In the genomic region with DNA sequence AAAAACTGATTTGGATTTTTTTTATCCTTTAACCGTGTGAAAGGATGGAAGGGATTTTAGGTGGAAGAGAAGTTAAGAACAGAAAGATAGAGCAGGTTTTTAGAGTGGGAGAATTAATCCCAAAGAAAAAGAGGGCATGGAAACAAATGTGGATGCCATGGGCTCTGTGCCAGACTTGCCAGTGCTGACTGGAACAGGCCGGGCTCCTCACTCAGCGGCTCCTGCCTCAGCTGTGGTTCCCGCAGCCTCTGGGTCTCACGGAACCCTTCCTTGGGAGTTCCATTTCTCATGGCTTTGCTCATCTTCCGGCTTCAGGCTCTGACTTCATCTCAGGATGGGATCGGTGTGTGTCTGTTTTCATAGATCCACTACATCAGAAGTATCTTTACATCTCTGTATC, we compare ENCODE assay signal across 23 cellular contexts. TPM values are rescaled to one million over a fixed set of nuclear protein-coding genes. Genes with fewer than 3 reads are reported as not detected.
"Had no signal": no experiment of that assay in that cellular context is flagged by ENCODE, and none has a peak within 500 bp of the region (broad histone marks: within the 10 kb centered on the region; RNA-seq: fewer than 3 reads in every experiment).

No MANE protein-coding gene starts in this region.

- H3K4me3 ChIP-seq: left lung, pancreas, sigmoid colon, transverse colon, uterus had no signal

- H3K27ac ChIP-seq: brain microvascular endothelial cell, left lung, pancreas, sigmoid colon, transverse colon, uterus had no signal

- H3K4me3 Mint-ChIP-seq: activated CD8-positive, alpha-beta T cell treated with anti-CD3 and anti-CD28 coated beads for 36 hours; activated T-helper 17 cell treated with anti-CD3 and anti-CD28 coated beads, Interleukin-2, amount 50 U/mL, for 72 hours; central memory CD8-positive, alpha-beta T cell; dendritic cell treated with granulocyte-macrophage colony-stimulating factor and Interleukin-4, amounts not matched to agents 40 ng/mL and 50 ng/mL, for 4 days; effector memory CD8-positive, alpha-beta T cell; naive thymus-derived CD4-positive, alpha-beta T cell; T-cell had no signal

- H3K9me3 Mint-ChIP-seq: activated CD8-positive, alpha-beta T cell treated with anti-CD3 and anti-CD28 coated beads for 36 hours; activated T-helper 17 cell treated with anti-CD3 and anti-CD28 coated beads, Interleukin-2, amount 50 U/mL, for 72 hours; central memory CD8-positive, alpha-beta T cell; dendritic cell treated with granulocyte-macrophage colony-stimulating factor and Interleukin-4, amounts not matched to agents 40 ng/mL and 50 ng/mL, for 4 days; effector memory CD8-positive, alpha-beta T cell; naive thymus-derived CD4-positive, alpha-beta T cell; T-cell had no signal

- H3K27ac Mint-ChIP-seq: activated CD8-positive, alpha-beta T cell treated with anti-CD3 and anti-CD28 coated beads for 36 hours; activated T-helper 17 cell treated with anti-CD3 and anti-CD28 coated beads, Interleukin-2, amount 50 U/mL, for 72 hours; dendritic cell treated with granulocyte-macrophage colony-stimulating factor and Interleukin-4, amounts not matched to agents 40 ng/mL and 50 ng/mL, for 4 days; effector memory CD8-positive, alpha-beta T cell; naive thymus-derived CD4-positive, alpha-beta T cell; T-cell had no signal

- DNase-seq: activated CD4-positive, alpha-beta T cell treated with anti-CD3 and anti-CD28 coated beads for 48 hours; activated CD4-positive, CD25-positive, alpha-beta regulatory T cell; activated CD8-positive, alpha-beta T cell treated with anti-CD3 and anti-CD28 coated beads for 36 hours; activated naive CD4-positive, alpha-beta T cell treated with Interleukin-2 at 50 U/mL for 16 hours; activated T-cell treated with anti-CD3 and anti-CD28 coated beads, Interleukin-2, amount 50 U/mL, for 1 hour; brain microvascular endothelial cell; effector memory CD8-positive, alpha-beta T cell; kidney; left lung; mammary epithelial cell; pancreas; sigmoid colon; stimulated activated CD4-positive, alpha-beta T cell treated with anti-CD3 and anti-CD28 coated beads, Interleukin-1b, Interleukin-23, amount 100 ng/mL, for 48 hours; stimulated activated CD8-positive, alpha-beta memory T cell treated with anti-CD3 and anti-CD28 coated beads, Interleukin-4, amount 100 ng/mL, for 48 hours; stimulated activated naive CD4-positive, alpha-beta T cell; T-cell; transverse colon; uterus had no signal

- H3K36me3 ChIP-seq: brain microvascular endothelial cell, left lung, pancreas, transverse colon, uterus had no signal

- ATAC-seq: activated CD8-positive, alpha-beta T cell treated with anti-CD3 and anti-CD28 coated beads for 36 hours; activated T-helper 17 cell treated with anti-CD3 and anti-CD28 coated beads, Interleukin-2, amount 50 U/mL, for 72 hours; effector memory CD8-positive, alpha-beta T cell; left lung; naive thymus-derived CD4-positive, alpha-beta T cell; pancreas; SK-N-SH treated with all-trans-retinoic acid at 6 μM for 48 hours; T-cell had no signal

- H3K4me1 ChIP-seq: left lung, pancreas, sigmoid colon, uterus had no signal

- H3K27me3 ChIP-seq: brain microvascular endothelial cell, left lung, pancreas, sigmoid colon, transverse colon, uterus had no signal

- H3K9me3 ChIP-seq: left lung, pancreas, sigmoid colon, transverse colon, uterus had no signal

RNA-seq across cellular contexts. Expression of a gene that starts 30.4 kb away (rescaled TPM):
- polyA plus RNA-seq: naive thymus-derived CD4-positive, alpha-beta T cell had no signal
